8 cellular contexts compared by ENCODE assay signal in the genomic region with DNA sequence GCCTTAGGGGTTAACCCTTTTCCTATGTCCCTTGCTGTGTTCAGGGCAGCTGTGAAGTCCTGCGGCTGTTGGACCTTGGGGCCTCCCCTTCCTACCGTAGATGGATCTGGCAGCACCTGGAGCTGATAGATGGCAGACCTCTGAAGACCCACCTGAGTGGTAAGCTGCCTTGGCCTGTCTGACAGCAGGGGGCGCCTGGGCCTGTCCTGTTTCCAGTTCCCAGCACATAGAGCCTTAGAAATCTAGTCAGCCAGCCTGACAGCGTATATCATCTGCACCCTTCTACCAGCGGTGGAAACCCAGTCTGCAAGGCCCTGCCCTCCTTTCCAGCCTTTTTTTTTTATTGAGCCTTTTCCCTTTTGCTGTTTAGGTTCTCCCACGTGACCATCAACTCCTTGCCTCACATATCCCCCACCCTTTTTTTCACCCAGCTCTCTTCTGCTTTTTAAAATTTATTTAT. TPM values are rescaled to one million over a fixed set of nuclear protein-coding genes. Genes with fewer than 3 reads are reported as not detected.
A peak's percentile ranks its signal among the peaks of the same experiment; 100 is the strongest.
DNase-seq lines count a peak whose midpoint lies in the region; ATAC-seq and TF ChIP-seq lines count a peak whose summit lies in the region.

No MANE protein-coding gene starts in this region.

- no peak for TF ChIP-seq POLR2A in right lobe of liver (IDR thresholded peaks at IDR 0.05)

- H3K4me3 ChIP-seq in right lobe of liver, result no peak overlapping the region

- DNase-seq in C1 segment of cervical spinal cord (lab: John Stamatoyannopoulos, UW) (peak in 12 of 14 donors; percentile 12 to 67 (median 36)), HPDE6-E6E7 (ENCODE audit: extremely low spot score) (peak; percentile 92), NCI-H82 (lab: John Stamatoyannopoulos, UW) (peak; percentile 95), dermis blood vessel endothelial cell (peak; percentile 93), right lobe of liver (peak; percentile 82 to 86 (median 84))
- DNase-seq in activated CD4-positive, alpha-beta T cell treated with anti-CD3 and anti-CD28 coated beads, Interleukin-2, amount 50 U/mL, for 4 hours, result peak; percentile 82 to 86
- peak; percentile 59 to 74 (median 66) for DNase-seq in stimulated activated CD4-positive, alpha-beta T cell treated with anti-CD3 and anti-CD28 coated beads, TNF-alpha, amount 100 ng/mL, for 1 hour (ENCODE audit: low read depth in 3 of 3, low spot score in 1 of 3)

- ATAC-seq in right lobe of liver, result peak; percentile 97 to 99 (median 98)
- no peak for ATAC-seq in HG03565 (IDR thresholded peaks at IDR 0.05; ENCODE audit: unreplicated experiment)

- H3K4me1 ChIP-seq in right lobe of liver, result no peaks in the 10 kb centered on the region

- H3K27ac ChIP-seq in right lobe of liver, result no peak overlapping the region

- intact Hi-C loops in right lobe of liver (cut with DNase I), result loop anchor here (5.0 kb wide), 1 partner anchor 142 kb away; no protein-coding TSS in a partner anchor

- 0% methylated on average over 3 of the region's 6 CpGs for WGBS in right lobe of liver (ENCODE audit: insufficient coverage, low coverage, low lambda C conversion rate, missing lambda C conversion rate)

- TF ChIP-seq CTCF in right lobe of liver (IDR thresholded peaks at IDR 0.05), result peak; percentile 87 to 93 (median 91)

- H3K9me3 ChIP-seq in right lobe of liver, result no peaks in the 10 kb centered on the region

- H3K27me3 ChIP-seq in right lobe of liver, result no peaks in the 10 kb centered on the region

- H3K36me3 ChIP-seq in right lobe of liver, result no peaks in the 10 kb centered on the region

RNA-seq across cellular contexts. Expression of a gene that starts 26.6 kb away (rescaled TPM):
- total RNA-seq in dermis blood vessel endothelial cell (2.8 and 5.3 TPM in 2 replicates), right lobe of liver (1 to 10 TPM; 1.6 to 2.2 (median 1.9) TPM)

RNA-seq across cellular contexts. Expression of a gene that starts 40.7 kb away (rescaled TPM):
- 59.1 and 89.0 TPM in 2 replicates for total RNA-seq in dermis blood vessel endothelial cell
- total RNA-seq in right lobe of liver, result 100 to 1,000 TPM in 2 of 6 experiments, 10 to 100 TPM in 4; 35.5 to 106 (median 43.8) TPM

Comparison
In these comparisons a context has a peak if more than half of its experiments do, and no peak if none do; other contexts are left out.
1. DNase-seq: peak in every context shown above with its lines; median percentile 95 in NCI-H82; 93 in dermis blood vessel endothelial cell; 92 in HPDE6-E6E7; 84 in activated CD4-positive, alpha-beta T cell treated with anti-CD3 and anti-CD28 coated beads, Interleukin-2, amount 50 U/mL, for 4 hours; 84 in right lobe of liver; 66 in stimulated activated CD4-positive, alpha-beta T cell treated with anti-CD3 and anti-CD28 coated beads, TNF-alpha, amount 100 ng/mL, for 1 hour; 36 in C1 segment of cervical spinal cord.